11 cellular contexts compared by ENCODE assay signal in the genomic region with DNA sequence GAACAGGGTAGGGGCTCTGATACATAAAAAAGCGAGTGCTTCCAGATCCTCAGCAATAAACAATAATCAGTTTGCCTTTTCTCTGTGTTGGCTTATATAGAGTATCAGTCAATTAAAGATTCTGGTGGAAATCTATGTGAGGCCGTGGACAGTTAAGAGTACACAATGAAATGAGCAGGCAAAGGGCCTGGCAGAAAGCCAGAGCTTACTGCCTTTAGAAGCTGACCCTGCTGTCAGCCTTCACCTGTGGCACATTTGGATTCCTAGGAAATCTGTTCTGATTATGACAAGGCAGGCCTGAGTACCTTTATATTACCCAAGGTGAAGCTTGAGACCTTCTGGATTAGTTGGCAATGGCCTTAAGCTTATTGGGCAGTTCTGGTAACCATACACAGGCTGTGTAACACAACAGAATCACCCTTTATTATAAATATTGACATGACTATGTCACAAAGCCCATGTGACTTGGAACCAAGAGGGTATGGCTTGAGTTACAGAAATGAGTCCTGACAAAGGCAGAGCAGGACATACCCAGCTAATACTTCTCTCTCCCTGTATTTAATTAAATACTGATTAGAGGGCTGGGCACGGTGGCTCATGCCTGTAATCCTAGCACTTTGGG. TPM values are rescaled to one million over a fixed set of nuclear protein-coding genes. Genes with fewer than 3 reads are reported as not detected.
DNase-seq lines count a peak whose midpoint lies in the region; ATAC-seq and TF ChIP-seq lines count a peak whose summit lies in the region.
"Had no signal": no experiment of that assay in that cellular context is flagged by ENCODE, and none has a peak within 500 bp of the region (broad histone marks: within the 10 kb centered on the region; RNA-seq: fewer than 3 reads in every experiment).

No MANE protein-coding gene starts in this region.

- no peak for TF ChIP-seq POLR2A in IMR-90 (IDR thresholded peaks at IDR 0.05; ENCODE audit: low read depth, low read length)
- no peak for TF ChIP-seq POLR2A in right lobe of liver (IDR thresholded peaks at IDR 0.05)

- H3K27me3 ChIP-seq in BLaER1 treated with 17β-estradiol and CSF1 and Interleukin-3, amounts not matched to agents 10 nM and 100 nM = no peaks in the 10 kb centered on the region
- H3K27me3 ChIP-seq in IMR-90 (ENCODE audit: control insufficient read depth, insufficient read depth, low read length) (no peaks in the 10 kb centered on the region), right lobe of liver (no peaks in the 10 kb centered on the region)

- no peak overlapping the region for H3K14ac ChIP-seq in IMR-90 (replicated peaks; ENCODE audit: low read depth, low read length)

- no peaks in the 10 kb centered on the region; a peak in 1 of 22 replicates for H3K9me3 ChIP-seq in BLaER1 treated with 17β-estradiol and CSF1 and Interleukin-3, amounts not matched to agents 10 nM and 100 nM (replicated peaks in 1 of 11)
- H3K9me3 ChIP-seq in IMR-90 (ENCODE audit: control insufficient read depth, insufficient read depth, low read length) (no peaks in the 10 kb centered on the region), right lobe of liver (no peaks in the 10 kb centered on the region)

- dilution Hi-C loops in IMR-90 (cut with HindIII; ENCODE audit: low sequenced_read_pairs, unreplicated experiment) = no loop called here

- in situ Hi-C loops in IMR-90 (cut with MboI; ENCODE audit: low sequenced_read_pairs) = no loop called here

- no peak overlapping the region for H3K4ac ChIP-seq in IMR-90 (ENCODE audit: low read depth, low read length)

- no peak overlapping the region for H4K91ac ChIP-seq in IMR-90 (ENCODE audit: insufficient read depth, low read depth, low read length)

- H3K27ac Mint-ChIP-seq in nephron progenitor cell = no peak overlapping the region
- H3K27ac Mint-ChIP-seq: activated naive CD8-positive, alpha-beta T cell treated with anti-CD3 and anti-CD28 coated beads, Interleukin-2, amount 10 ng/mL, durations not matched to agents 7 days and 5 days had no signal

- no peak overlapping the region for H3K18ac ChIP-seq in IMR-90 (ENCODE audit: low read depth, low read length)

- no peak overlapping the region for H3K23ac ChIP-seq in IMR-90 (ENCODE audit: low read depth, low read length)

- no peak for TF ChIP-seq RAD21 in IMR-90 (IDR thresholded peaks at IDR 0.05; ENCODE audit: low read length)

- intact Hi-C loops in IMR-90 (cut with micrococcal nuclease) (no loop called here), right lobe of liver (cut with DNase I) (no loop called here)

- no peak overlapping the region for H2BK20ac ChIP-seq in IMR-90 (ENCODE audit: low read depth, low read length)

- peaks cover 30 to 79% of the 10 kb centered on the region in 2 experiments for H3K79me1 ChIP-seq in IMR-90 (ENCODE audit: low read depth in 1 of 2, low read length in 2 of 2)

- H3K9ac ChIP-seq in BLaER1 treated with 17β-estradiol and CSF1 and Interleukin-3, amounts not matched to agents 10 nM and 100 nM = no peak overlapping the region; a peak in 1 of 22 replicates
- no peak overlapping the region for H3K9ac ChIP-seq in IMR-90 (ENCODE audit: low read depth, low read length)

- H3K4me1 ChIP-seq in BLaER1 treated with 17β-estradiol and CSF1 and Interleukin-3, amounts not matched to agents 10 nM and 100 nM = peaks cover 36 to 63% (median 57%) of the 10 kb centered on the region in 10 experiments
- H3K4me1 ChIP-seq in IMR-90 (ENCODE audit: control insufficient read depth, insufficient read depth, low read length) (peaks cover 8% of the 10 kb centered on the region), right lobe of liver (peaks cover 0 to 20% (median 1%) of the 10 kb centered on the region in 4 donors)

- peaks cover 0 to 78% (median 21%) of the 10 kb centered on the region in 11 experiments; a peak in 14 of 22 replicates for H4K20me1 ChIP-seq in BLaER1 treated with 17β-estradiol and CSF1 and Interleukin-3, amounts not matched to agents 10 nM and 100 nM
- H4K20me1 ChIP-seq in IMR-90 (ENCODE audit: insufficient read depth, low read length) = peaks cover 39% of the 10 kb centered on the region

- peaks cover 35% of the 10 kb centered on the region for H3K36me3 Mint-ChIP-seq in nephron progenitor cell (ENCODE audit: low read depth)

- H2BK5ac ChIP-seq in IMR-90 (ENCODE audit: low read depth, low read length, poor library complexity, severe bottlenecking) = no peak overlapping the region

- CTCF ChIA-PET in IMR-90 (lab: Yijun Ruan, JAX) = interaction anchor here (1.1 to 1.5 kb wide), 2 partner anchors 13 to 60 kb away, joined by 3 read pairs; no protein-coding TSS in a partner anchor

- TF ChIP-seq CTCF in IMR-90 (conservative IDR thresholded peaks at IDR 0.05; ENCODE audit: low read depth, low read length) (no peak), right lobe of liver (IDR thresholded peaks at IDR 0.05) (no peak), nephron progenitor cell (IDR thresholded peaks at IDR 0.05) (no peak)

- H3K27ac ChIP-seq in BLaER1 treated with 17β-estradiol and CSF1 and Interleukin-3, amounts not matched to agents 10 nM and 100 nM = peak overlapping the region in 2 of 11 experiments; percentile 9 to 24; a peak in 1 of 22 replicates
- H3K27ac ChIP-seq in IMR-90 (ENCODE audit: insufficient read depth, low read length) (no peak overlapping the region), right lobe of liver (peak overlapping the region in 2 of 3 donors; percentile 6 to 55)

- H3K4me2 ChIP-seq in BLaER1 treated with 17β-estradiol and CSF1 and Interleukin-3, amounts not matched to agents 10 nM and 100 nM = peak overlapping the region in 7 of 11 experiments; percentile 4 to 64 (median 39); a peak in 13 of 22 replicates
- no peak overlapping the region for H3K4me2 ChIP-seq in IMR-90 (ENCODE audit: low read depth, low read length)

- no peak overlapping the region for H3K4me3 Mint-ChIP-seq in nephron progenitor cell
- H3K4me3 Mint-ChIP-seq: activated naive CD8-positive, alpha-beta T cell treated with anti-CD3 and anti-CD28 coated beads, Interleukin-2, amount 10 ng/mL, durations not matched to agents 7 days and 5 days had no signal

- DNase-seq in IMR-90 = peak; percentile 48
- peak; percentile 42 for DNase-seq in astrocyte of the hippocampus (ENCODE audit: low read depth, low spot score)
- peak in 2 of 3 donors; percentile 36 to 66 for DNase-seq in right lobe of liver
- no peak for DNase-seq in nephron progenitor cell
- DNase-seq in OCI-M1 (lab: John Stamatoyannopoulos, UW) = no peak
- DNase-seq in ecto neural progenitor cell (ENCODE audit: low spot score) = no peak
- DNase-seq: activated naive CD8-positive, alpha-beta T cell treated with anti-CD3 and anti-CD28 coated beads, Interleukin-2, amount 10 ng/mL, durations not matched to agents 7 days and 5 days; Calu3; NCI-H1930 had no signal

- no peak overlapping the region for H4K8ac ChIP-seq in IMR-90 (ENCODE audit: low read depth in 2 of 2, low read length in 2 of 2)

- ATAC-seq in IMR-90 (ENCODE audit: low read depth) (peak; percentile 45), right lobe of liver (peak; percentile 77 to 88 (median 86)), HG02884 (IDR thresholded peaks at IDR 0.05; ENCODE audit: unreplicated experiment) (no peak)

- no peak overlapping the region for H2AFZ ChIP-seq in IMR-90 (replicated peaks; ENCODE audit: low read length, poor library complexity)

- no CpG with 5 or more reads among the region's 3 CpGs for WGBS in IMR-90 (ENCODE audit: extremely low coverage in 2 of 2, insufficient read length in 1 of 2), 2 experiments
- WGBS in right lobe of liver (ENCODE audit: insufficient coverage, low coverage, low lambda C conversion rate, missing lambda C conversion rate) = 62% methylated on average over 3 of the region's 3 CpGs

- no peaks in the 10 kb centered on the region for H3K27me3 Mint-ChIP-seq in nephron progenitor cell (ENCODE audit: low read depth, poor library complexity)
- H3K27me3 Mint-ChIP-seq: activated naive CD8-positive, alpha-beta T cell treated with anti-CD3 and anti-CD28 coated beads, Interleukin-2, amount 10 ng/mL, durations not matched to agents 7 days and 5 days had no signal

- no peaks in the 10 kb centered on the region for H3K4me1 Mint-ChIP-seq in nephron progenitor cell

- peaks cover 53 to 87% (median 78%) of the 10 kb centered on the region in 11 experiments for H3K36me3 ChIP-seq in BLaER1 treated with 17β-estradiol and CSF1 and Interleukin-3, amounts not matched to agents 10 nM and 100 nM
- peaks cover 13% of the 10 kb centered on the region for H3K36me3 ChIP-seq in IMR-90 (ENCODE audit: control insufficient read depth, insufficient read depth, low read length)
- H3K36me3 ChIP-seq in right lobe of liver = peaks cover 0 to 12% (median 0%) of the 10 kb centered on the region in 4 donors

- H3K4me3 ChIP-seq in BLaER1 treated with 17β-estradiol and CSF1 and Interleukin-3, amounts not matched to agents 10 nM and 100 nM = no peak overlapping the region
- H3K4me3 ChIP-seq in IMR-90 (ENCODE audit: insufficient read depth, low read depth, low read length) (no peak overlapping the region), right lobe of liver (no peak overlapping the region)

- no peak overlapping the region for H2BK15ac ChIP-seq in IMR-90 (ENCODE audit: low read depth, low read length)

- H2AK9ac ChIP-seq in IMR-90 (replicated peaks; ENCODE audit: low read depth, low read length, poor library complexity) = no peak overlapping the region

- no peak overlapping the region for H2BK120ac ChIP-seq in IMR-90 (ENCODE audit: low read depth, low read length)

- peaks cover 24% of the 10 kb centered on the region for H3K9me1 ChIP-seq in IMR-90 (ENCODE audit: insufficient read depth, low read length)

- H2AK5ac ChIP-seq in IMR-90 (ENCODE audit: low read depth, low read length) = no peak overlapping the region

- POLR2A ChIA-PET in IMR-90 (lab: Charles Lee; ENCODE audit: unreplicated experiment) = no interaction called here

- no TSS peak for BruUV-seq in IMR-90 (replicated peaks; lab: Mats Ljungman, UMichigan)

- no peaks in the 10 kb centered on the region for H3K9me3 Mint-ChIP-seq in nephron progenitor cell
- H3K9me3 Mint-ChIP-seq: activated naive CD8-positive, alpha-beta T cell treated with anti-CD3 and anti-CD28 coated beads, Interleukin-2, amount 10 ng/mL, durations not matched to agents 7 days and 5 days had no signal

- no peak overlapping the region for H3K56ac ChIP-seq in IMR-90 (ENCODE audit: extremely low read depth, insufficient read depth, low read length)

- H4K5ac ChIP-seq in IMR-90 (ENCODE audit: low read depth, low read length) = no peak overlapping the region

TF ChIP-seq in IMR-90, 13 proteins besides CTCF, POLR2A, EP300 and RAD21 (continues in another document):
- TF ChIP-seq RFX5 (IDR thresholded peaks at IDR 0.05; ENCODE audit: low read depth, low read length) = no peak

RNA-seq across cellular contexts. Expression of a gene that starts 43.2 kb away (rescaled TPM):
- total RNA-seq in IMR-90 (2012; rRNA removed) (2.2 TPM in 2 replicates), right lobe of liver (10 to 100 TPM in 5 of 6 experiments, 1 to 10 TPM in 1; 8.9 to 11.7 (median 10.8) TPM)
- polyA plus RNA-seq in IMR-90 (2012; rRNA removed) = 11.7 and 12.5 TPM in 2 replicates
- 5.6 and 8.2 TPM in 2 replicates for polyA plus RNA-seq in IMR-90 (2012; cell fraction: cytosol; rRNA removed)
- 80.3 and 267 TPM in 2 replicates for polyA plus RNA-seq in IMR-90 (2012; cell fraction: nucleus; rRNA removed; ENCODE audit: low replicate concordance)

RNA-seq across cellular contexts. Expression of a gene that starts 46.1 kb away (rescaled TPM):
- total RNA-seq in IMR-90 (2012; rRNA removed) (15.2 and 21.7 TPM in 2 replicates), right lobe of liver (10 to 100 TPM; 14.6 to 24.2 (median 17.0) TPM)
- polyA plus RNA-seq in IMR-90 (2012; rRNA removed) = 35.1 and 41.7 TPM in 2 replicates
- 43.9 and 71.8 TPM in 2 replicates for polyA plus RNA-seq in IMR-90 (2012; cell fraction: cytosol; rRNA removed)
- 52.4 and 55.2 TPM in 2 replicates for polyA plus RNA-seq in IMR-90 (2012; cell fraction: nucleus; rRNA removed; ENCODE audit: low replicate concordance)

Comparison
In these comparisons a context has a peak if more than half of its experiments do, and no peak if none do; other contexts are left out.
1. DNase-seq: peak in IMR-90 (single experiment), astrocyte of the hippocampus (single experiment) and right lobe of liver (2 of 3); none in nephron progenitor cell (single experiment), OCI-M1 (single experiment) and ecto neural progenitor cell (single experiment).